ENCODE assay signal across 1 cellular context in genomic region chr2:113126845-113127645, GRCh38.
TF ChIP-seq lines count a peak whose summit lies in the region.

Gene IL1RN, plus strand, starts transcription at chr2:113127598. Its CDS starts 27 bp downstream, at chr2:113127625.

TF ChIP-seq in HepG2, 621 proteins besides CTCF, POLR2A, EP300 and RAD21 (continued from another document and continues in another):
- TF ChIP-seq REST (IDR thresholded peaks at IDR 0.05; ENCODE audit: borderline replicate concordance in 1 of 2, low read depth in 1 of 2, low read length in 2 of 2) (peak in 1 of 2 experiments; percentile 76; a peak in 2 of 4 replicates), SIX1 (CRISPR knock-in tag; IDR thresholded peaks at IDR 0.05; ENCODE audit: borderline replicate concordance) (peak; percentile 88), MEF2D (CRISPR knock-in tag; IDR thresholded peaks at IDR 0.05) (peak; percentile 96), XRCC5 (optimal IDR thresholded peaks at IDR 0.05; ENCODE audit: low read length) (no peak), ZFY (CRISPR knock-in tag; IDR thresholded peaks at IDR 0.05) (peak; percentile 51), ZNF230 (CRISPR knock-in tag; IDR thresholded peaks at IDR 0.05) (no peak; the same call in 1 of the 2 replicates), ZBTB2 (CRISPR knock-in tag; IDR thresholded peaks at IDR 0.05; ENCODE audit: low read depth) (no peak), CSRNP2 (CRISPR knock-in tag; conservative IDR thresholded peaks at IDR 0.05; ENCODE audit: low read depth) (no peak), ZMAT3 (CRISPR knock-in tag; conservative IDR thresholded peaks at IDR 0.05) (peak; percentile 93), ZNF431 (CRISPR knock-in tag; IDR thresholded peaks at IDR 0.05; ENCODE audit: borderline replicate concordance, low read depth) (peak; percentile 57; the same call in 1 of the 2 replicates), MBNL3 (CRISPR knock-in tag; conservative IDR thresholded peaks at IDR 0.05) (no peak), CBFB (CRISPR knock-in tag; IDR thresholded peaks at IDR 0.05) (peak; percentile 55), CENPX (CRISPR knock-in tag; IDR thresholded peaks at IDR 0.05) (no peak), ZNF296 (CRISPR knock-in tag; conservative IDR thresholded peaks at IDR 0.05) (no peak), GRHL1 (CRISPR knock-in tag; conservative IDR thresholded peaks at IDR 0.05) (no peak), ZNF329 (CRISPR knock-in tag; IDR thresholded peaks at IDR 0.05; ENCODE audit: low read depth) (no peak), PPARG (CRISPR knock-in tag; conservative IDR thresholded peaks at IDR 0.05) (peak; percentile 75), NCOA2 (CRISPR knock-in tag; IDR thresholded peaks at IDR 0.05) (peak; percentile 98), ZNF790 (CRISPR knock-in tag; IDR thresholded peaks at IDR 0.05; ENCODE audit: borderline replicate concordance) (peak; percentile 61; the same call in 1 of the 2 replicates), MXD3 (CRISPR knock-in tag; IDR thresholded peaks at IDR 0.05) (no peak), ZNF263 (CRISPR knock-in tag; IDR thresholded peaks at IDR 0.05) (0 out of 2 replicates have a peak, but pooled peaks have one; percentile 23), ZNF264 (CRISPR knock-in tag; IDR thresholded peaks at IDR 0.05) (peak; percentile 88), YY1 (IDR thresholded peaks at IDR 0.05; ENCODE audit: insufficient read depth, insufficient replicate concordance, low read depth, low read length) (peak; percentile 22), ZHX1 (CRISPR knock-in tag; IDR thresholded peaks at IDR 0.05; ENCODE audit: low read depth) (peak; percentile 83; the same call in 1 of the 2 replicates), DBP (CRISPR knock-in tag; IDR thresholded peaks at IDR 0.05; ENCODE audit: not compliant biosample characterization) (no peak), ZNF616 (CRISPR knock-in tag; IDR thresholded peaks at IDR 0.05; ENCODE audit: low read depth) (no peak), ZNF367 (CRISPR knock-in tag; IDR thresholded peaks at IDR 0.05; ENCODE audit: borderline replicate concordance) (no peak), ZNF639 (CRISPR knock-in tag; conservative IDR thresholded peaks at IDR 0.05) (peak; percentile 38; the same call in 1 of the 2 replicates), TBP (CRISPR knock-in tag; IDR thresholded peaks at IDR 0.05) (no peak), TEAD3 (CRISPR knock-in tag; optimal IDR thresholded peaks at IDR 0.05; ENCODE audit: borderline replicate concordance) (peak; percentile 90), CBX1 (IDR thresholded peaks at IDR 0.05; ENCODE audit: low read depth) (peak; percentile 21), NFE2 (CRISPR knock-in tag; IDR thresholded peaks at IDR 0.05) (no peak), WIZ (CRISPR knock-in tag; IDR thresholded peaks at IDR 0.05) (no peak), HCFC1 (IDR thresholded peaks at IDR 0.05; ENCODE audit: low read depth, low read length) (no peak), ZNF891 (CRISPR knock-in tag; IDR thresholded peaks at IDR 0.05) (no peak), GPBP1L1 (CRISPR knock-in tag; IDR thresholded peaks at IDR 0.05) (no peak), ZNF598 (CRISPR knock-in tag; IDR thresholded peaks at IDR 0.05; ENCODE audit: borderline replicate concordance) (no peak), MED8 (CRISPR knock-in tag; IDR thresholded peaks at IDR 0.05; ENCODE audit: insufficient replicate concordance) (peak; percentile 83), ETV5 (CRISPR knock-in tag; IDR thresholded peaks at IDR 0.05; ENCODE audit: borderline replicate concordance) (peak; percentile 99), TIGD3 (CRISPR knock-in tag; IDR thresholded peaks at IDR 0.05; ENCODE audit: borderline replicate concordance) (no peak), ARHGAP35 (CRISPR knock-in tag; IDR thresholded peaks at IDR 0.05; ENCODE audit: borderline replicate concordance) (no peak), ISX (CRISPR knock-in tag; conservative IDR thresholded peaks at IDR 0.05) (no peak), GMEB2 (CRISPR knock-in tag; IDR thresholded peaks at IDR 0.05; ENCODE audit: low read depth) (no peak)
